In the genomic region with DNA sequence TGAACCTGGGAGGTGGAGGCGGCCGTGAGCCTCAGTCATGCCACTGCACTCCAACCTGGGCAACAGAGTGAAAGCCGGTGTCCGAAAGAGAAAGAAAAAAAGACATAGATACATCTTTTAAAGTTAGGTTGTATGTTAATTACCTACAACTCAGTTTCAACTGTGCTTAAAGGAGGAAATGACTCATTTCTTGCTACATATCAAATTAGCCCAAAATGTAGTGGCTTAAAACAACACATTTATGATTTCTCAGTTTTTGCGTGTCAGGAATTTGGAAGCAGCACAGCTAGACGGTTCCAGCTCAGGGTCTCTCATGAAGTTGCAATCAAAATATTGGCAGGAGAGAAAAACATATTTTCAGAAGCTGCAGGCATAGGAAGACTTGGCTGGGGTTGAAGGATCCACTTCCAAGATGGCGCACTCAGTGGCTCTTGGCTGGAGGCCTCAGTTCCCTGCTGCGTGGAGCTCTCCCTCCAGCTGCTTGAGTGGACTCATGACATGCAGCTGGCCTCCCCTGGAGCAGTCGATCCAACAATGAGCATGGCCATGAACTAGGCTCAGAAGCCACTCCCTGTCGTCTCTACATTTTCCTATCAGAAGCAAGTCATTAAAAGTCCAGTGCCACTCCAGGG, we compare ENCODE assay signal across 1 cellular context.
TF ChIP-seq lines count a peak whose summit lies in the region.

No MANE protein-coding gene starts in this region.

TF ChIP-seq in SK-N-SH treated with all-trans-retinoic acid at 6 μM for 48 hours, 23 proteins besides CTCF, POLR2A, EP300 and RAD21 (continued from another document):
- TF ChIP-seq PATZ1 (CRISPR knock-in tag; IDR thresholded peaks at IDR 0.05; ENCODE audit: borderline replicate concordance) = no peak
- TF ChIP-seq CSRNP3 (CRISPR knock-in tag; IDR thresholded peaks at IDR 0.05) = no peak
- no peak for TF ChIP-seq TOX (CRISPR knock-in tag; IDR thresholded peaks at IDR 0.05; ENCODE audit: borderline replicate concordance)
- no peak for TF ChIP-seq CSDC2 (CRISPR knock-in tag; IDR thresholded peaks at IDR 0.05)
- TF ChIP-seq ZC3H10 (CRISPR knock-in tag; IDR thresholded peaks at IDR 0.05) = no peak
